9 cellular contexts compared by ENCODE assay signal in the genomic region with DNA sequence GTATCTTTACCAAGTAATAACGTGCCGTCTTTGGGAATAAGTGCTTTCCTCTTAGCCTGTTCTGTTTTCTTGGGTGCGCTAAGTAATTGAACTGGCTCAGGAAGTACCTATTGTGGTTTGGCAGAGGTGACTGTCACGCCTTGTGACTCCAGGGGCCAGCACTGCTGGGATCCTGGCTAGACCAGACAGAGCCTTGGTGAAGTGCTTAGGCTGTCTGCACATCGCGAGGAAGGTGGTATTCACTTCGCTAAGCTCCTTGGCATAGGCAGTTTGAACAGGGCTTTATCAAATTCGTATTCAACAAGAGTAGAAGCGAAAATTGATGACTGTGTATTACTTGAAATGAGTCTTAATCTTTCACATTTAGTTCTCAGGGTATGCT. TPM values are rescaled to one million over a fixed set of nuclear protein-coding genes. Genes with fewer than 3 reads are reported as not detected.
DNase-seq lines count a peak whose midpoint lies in the region; ATAC-seq, FAIRE-seq and TF ChIP-seq lines count a peak whose summit lies in the region.
"Had no signal": no experiment of that assay in that cellular context is flagged by ENCODE, and none has a peak within 500 bp of the region (broad histone marks: within the 10 kb centered on the region; RNA-seq: fewer than 3 reads in every experiment).

No MANE protein-coding gene starts in this region.

- H3K27ac ChIP-seq in foreskin keratinocyte (no peak overlapping the region), dorsolateral prefrontal cortex (peak overlapping the region in 13 of 59 donors; percentile 7 to 48 (median 21))

- in situ Hi-C loops in GM13977 (cut with MboI; ENCODE audit: low pct_unique_long_range_greater_than_20kb, low sequenced_read_pairs, unreplicated experiment) = no loop called here

- no peak for TF ChIP-seq CTCF in GM13977 (IDR thresholded peaks at IDR 0.05; ENCODE audit: extremely low read depth, insufficient read depth, missing control alignments)
- TF ChIP-seq CTCF in foreskin keratinocyte (conservative IDR thresholded peaks at IDR 0.05) = no peak
- no peak for TF ChIP-seq CTCF in dorsolateral prefrontal cortex (IDR thresholded peaks at IDR 0.05 in 54 of 56, conservative IDR thresholded peaks at IDR 0.05 in 2 of 56; ENCODE audit: low read depth in 1 of 56, partially characterized antibody in 56 of 56)

- peak; percentile 41 for DNase-seq in GM13977 (ENCODE audit: low spot score)
- DNase-seq in T-helper 1 cell = peak; percentile 37 to 63 (median 47)
- no peak for DNase-seq in foreskin keratinocyte
- no peak for DNase-seq in NCI-H1048 (lab: John Stamatoyannopoulos, UW)
- no peak for DNase-seq in dorsolateral prefrontal cortex
- DNase-seq in H54 (ENCODE audit: insufficient read length, low spot score) = no peak
- DNase-seq in NCI-H69 (lab: John Stamatoyannopoulos, UW) = no peak

- FAIRE-seq in H54 (lab: Jason Lieb, UNC) = no peak
- FAIRE-seq: endometrium had no signal

- ATAC-seq in HG02642 (IDR thresholded peaks at IDR 0.05; ENCODE audit: poor library complexity, unreplicated experiment) (peak; percentile 48), foreskin keratinocyte (peak; percentile 6)

- no peaks in the 10 kb centered on the region for H3K27me3 ChIP-seq in foreskin keratinocyte
- H3K27me3 ChIP-seq in dorsolateral prefrontal cortex = peaks cover 0 to 28% (median 3%) of the 10 kb centered on the region in 45 donors

- intact Hi-C loops in dorsolateral prefrontal cortex (cut with DNase I) = no loop called here

- no peak for TF ChIP-seq POLR2A in H54 (IDR thresholded peaks at IDR 0.05; ENCODE audit: low read depth, low read length)

- peaks cover 31% of the 10 kb centered on the region for H3K4me1 ChIP-seq in foreskin keratinocyte

- H3K4me3 ChIP-seq in dorsolateral prefrontal cortex = peak overlapping the region in 14 of 59 donors; percentile 2 to 38 (median 18)

RNA-seq across cellular contexts. Expression of gene PRDM1, which starts 17.6 kb away (rescaled TPM):
- total RNA-seq in foreskin keratinocyte (10.1 and 19.6 TPM in 2 replicates), dorsolateral prefrontal cortex (1 to 10 TPM; 1.9 to 9.7 (median 4.6) TPM)
- 3.4 and 5.9 TPM in 2 replicates for polyA plus RNA-seq in foreskin keratinocyte

Comparison
In these comparisons a context has a peak if more than half of its experiments do, and no peak if none do; other contexts are left out.
1. DNase-seq: peak in GM13977 (single experiment) and T-helper 1 cell (5 of 5); none in foreskin keratinocyte (0 of 2), NCI-H1048 (single experiment), dorsolateral prefrontal cortex (0 of 10), H54 (single experiment) and NCI-H69 (single experiment).